16 cellular contexts compared by ENCODE assay signal in genomic region chr5:162768962-162769464, GRCh38.
A peak's percentile ranks its signal among the peaks of the same experiment; 100 is the strongest.
DNase-seq lines count a peak whose midpoint lies in the region; ATAC-seq, FAIRE-seq and TF ChIP-seq lines count a peak whose summit lies in the region.
"Had no signal": no experiment of that assay in that cellular context is flagged by ENCODE, and none has a peak within 500 bp of the region (broad histone marks: within the 10 kb centered on the region; RNA-seq: fewer than 3 reads in every experiment).

No MANE protein-coding gene starts in this region.

- FAIRE-seq in GM12878 (lab: Jason Lieb, UNC), result no peak
- FAIRE-seq: H54, HepG2 had no signal

- H3K9me3 Mint-ChIP-seq in activated naive CD4-positive, alpha-beta T cell treated with anti-CD3 and anti-CD28 coated beads, Interleukin-2, amount 50 U/mL, for 72 hours, result peaks cover 12 to 15% of the 10 kb centered on the region in 2 donors

- peak; percentile 85 for ATAC-seq in GM12878
- no peak for ATAC-seq in GM18519 (IDR thresholded peaks at IDR 0.05; ENCODE audit: low FRiP score, unreplicated experiment)
- ATAC-seq in HG03159 (IDR thresholded peaks at IDR 0.05; ENCODE audit: unreplicated experiment), result no peak
- ATAC-seq in activated naive CD4-positive, alpha-beta T cell treated with anti-CD3 and anti-CD28 coated beads, Interleukin-2, amount 50 U/mL, for 72 hours, result no peak
- ATAC-seq: HepG2 had no signal

- no peak overlapping the region for H3K14ac ChIP-seq in neuronal stem cell (ENCODE audit: low read length)

- H3K18ac ChIP-seq in neuronal stem cell (ENCODE audit: low read length), result no peak overlapping the region

- RAD21 ChIA-PET in GM12878 (lab: Charles Lee; ENCODE audit: unreplicated experiment), result no interaction called here

- H3K9me3 ChIP-seq in GM12878 (replicated peaks; ENCODE audit: control insufficient read depth, insufficient read depth, low read length) (no peaks in the 10 kb centered on the region), neuronal stem cell (replicated peaks in 1 of 2; ENCODE audit: control insufficient read depth in 2 of 2, insufficient read depth in 1 of 2, low read depth in 1 of 2, low read length in 2 of 2) (no peaks in the 10 kb centered on the region)

- intact Hi-C loops in GM12878 (cut with micrococcal nuclease; ENCODE audit: unreplicated experiment), result no loop called here

- H3K27ac Mint-ChIP-seq in activated naive CD4-positive, alpha-beta T cell treated with anti-CD3 and anti-CD28 coated beads, Interleukin-2, amount 50 U/mL, for 72 hours, result no peak overlapping the region
- H3K27ac Mint-ChIP-seq: CD4-positive, CD25-positive, alpha-beta regulatory T cell had no signal

- H3K4me3 ChIP-seq in NB4 (ENCODE audit: low read depth, low read length), result no peak overlapping the region
- H3K4me3 ChIP-seq in GM12878, result no peak overlapping the region
- H3K4me3 ChIP-seq in neuronal stem cell (ENCODE audit: low read length in 2 of 2), result no peak overlapping the region

- no peaks in the 10 kb centered on the region for H4K20me1 ChIP-seq in GM12878 (ENCODE audit: control insufficient read depth, insufficient read depth)

- H3K4me2 ChIP-seq in GM12878 (ENCODE audit: control insufficient read depth, insufficient read depth) (no peak overlapping the region), neuronal stem cell (ENCODE audit: insufficient read depth, low read length, poor library complexity, severe bottlenecking) (no peak overlapping the region)

- H2AFZ ChIP-seq in GM12878 (ENCODE audit: control insufficient read depth, low read depth, low read length) (no peak overlapping the region), neuronal stem cell (ENCODE audit: low read length) (no peak overlapping the region)

- CTCF ChIA-PET in GM12878 (lab: Yijun Ruan, JAX), result no interaction called here

- H4K8ac ChIP-seq in neuronal stem cell (ENCODE audit: low read depth, low read length), result no peak overlapping the region

- in situ Hi-C loops in GM12878 (cut with MboI), result no loop called here

- TF ChIP-seq POLR2A in NB4 (IDR thresholded peaks at IDR 0.05; ENCODE audit: extremely low read depth, insufficient read length), result no peak
- no peak for TF ChIP-seq POLR2A in GM12878 (IDR thresholded peaks at IDR 0.05; ENCODE audit: low read depth, low read length)

- TF ChIP-seq EP300 in GM12878 (IDR thresholded peaks at IDR 0.05; ENCODE audit: borderline replicate concordance in 1 of 2, control insufficient read depth in 1 of 2, low read depth in 2 of 2, low read length in 2 of 2), result no peak

- H2BK120ac ChIP-seq in neuronal stem cell (ENCODE audit: low read depth, low read length), result no peak overlapping the region

- H2AK5ac ChIP-seq in neuronal stem cell (ENCODE audit: low read depth, low read length), result no peak overlapping the region

- no peaks in the 10 kb centered on the region for H3K4me1 ChIP-seq in GM12878 (ENCODE audit: control insufficient read depth, insufficient read depth, low read length)
- no peaks in the 10 kb centered on the region for H3K4me1 ChIP-seq in neuronal stem cell (ENCODE audit: control insufficient read depth in 2 of 2, insufficient read depth in 1 of 2, low read depth in 1 of 2, low read length in 2 of 2)

- no peak overlapping the region for H2BK5ac ChIP-seq in neuronal stem cell (ENCODE audit: low read length)

- WGBS in GM12878 (ENCODE audit: insufficient coverage, insufficient replicate concordance, low lambda C conversion rate, missing lambda C conversion rate), result 10% methylated on average over 4 of the region's 4 CpGs
- no CpG with 5 or more reads among the region's 4 CpGs for WGBS in neuronal stem cell (ENCODE audit: extremely low coverage in 2 of 2, insufficient read length in 2 of 2, insufficient replicate concordance in 1 of 2), 2 donors

- POLR2A ChIA-PET in GM12878 (lab: Charles Lee), result no interaction called here

- H3K79me1 ChIP-seq in neuronal stem cell (ENCODE audit: low read depth, low read length), result no peaks in the 10 kb centered on the region

- H3K9ac ChIP-seq in GM12878 (ENCODE audit: control insufficient read depth, insufficient read depth, low read length) (no peak overlapping the region), neuronal stem cell (ENCODE audit: low read depth, low read length, poor library complexity) (no peak overlapping the region)

- no TSS peak for BruUV-seq in GM12878 (replicated peaks; lab: Mats Ljungman, UMichigan)

- TF ChIP-seq RAD21 in GM12878 (IDR thresholded peaks at IDR 0.05; ENCODE audit: insufficient read depth, low read depth, low read length), result no peak

- no peaks in the 10 kb centered on the region for H3K36me3 Mint-ChIP-seq in activated naive CD4-positive, alpha-beta T cell treated with anti-CD3 and anti-CD28 coated beads, Interleukin-2, amount 50 U/mL, for 72 hours
- H3K36me3 Mint-ChIP-seq: CD4-positive, CD25-positive, alpha-beta regulatory T cell had no signal

- H3K27me3 ChIP-seq in GM12878 (replicated peaks in 1 of 2; ENCODE audit: control insufficient read depth in 2 of 2, insufficient read depth in 2 of 2, low read length in 1 of 2) (no peaks in the 10 kb centered on the region), neuronal stem cell (ENCODE audit: control insufficient read depth in 3 of 3, insufficient read depth in 3 of 3, low read depth in 1 of 3, low read length in 3 of 3) (no peaks in the 10 kb centered on the region)

- H3K23ac ChIP-seq in neuronal stem cell (ENCODE audit: low read depth, low read length, poor library complexity), result no peak overlapping the region

- no peaks in the 10 kb centered on the region for H3K79me2 ChIP-seq in GM12878 (ENCODE audit: control insufficient read depth, insufficient read depth, low read length)

- H3K4ac ChIP-seq in neuronal stem cell (ENCODE audit: low read length), result no peak overlapping the region

- H4K91ac ChIP-seq in neuronal stem cell (ENCODE audit: low read depth, low read length, poor library complexity), result no peak overlapping the region

- no peak overlapping the region for H2BK12ac ChIP-seq in neuronal stem cell (ENCODE audit: low read length)

- no peak for TF ChIP-seq CTCF in NB4 (IDR thresholded peaks at IDR 0.05; ENCODE audit: low read depth, low read length)
- no peak for TF ChIP-seq CTCF in GM12878 (IDR thresholded peaks at IDR 0.05 in 2 of 3, conservative IDR thresholded peaks at IDR 0.05 in 1 of 3; ENCODE audit: control insufficient read depth in 2 of 3, extremely low read depth in 1 of 3, insufficient read depth in 1 of 3, low read depth in 3 of 3, low read length in 3 of 3)

- H3K36me3 ChIP-seq in GM12878 (ENCODE audit: control insufficient read depth in 2 of 2, insufficient read depth in 2 of 2, low read length in 1 of 2), result no peaks in the 10 kb centered on the region
- no peaks in the 10 kb centered on the region for H3K36me3 ChIP-seq in neuronal stem cell (replicated peaks in 1 of 2; ENCODE audit: control insufficient read depth in 2 of 2, insufficient read depth in 2 of 2, low read length in 2 of 2)

- SMC1A ChIA-PET in GM12878 (lab: Charles Lee; ENCODE audit: uncharacterized antibody, unreplicated experiment), result no interaction called here

- H2BK15ac ChIP-seq in neuronal stem cell (ENCODE audit: low read length), result no peak overlapping the region

- H3K27ac ChIP-seq in GM12878 (ENCODE audit: control insufficient read depth, insufficient read depth) (no peak overlapping the region), neuronal stem cell (replicated peaks; ENCODE audit: low read length) (no peak overlapping the region)

- DNase-seq in NCI-H1417 (lab: John Stamatoyannopoulos, UW) (peak in 2 of 3 experiments; percentile 1 to 47), NCI-H1417 treated with DMSO at 0.1 percent for 48 hours (lab: John Stamatoyannopoulos, UW) (no peak), NB4 (ENCODE audit: low read depth) (peak; percentile 3), GM12878 (ENCODE audit: low read depth, low spot score) (peak; percentile 9), neuronal stem cell (ENCODE audit: low spot score) (peak; percentile 20)
- no peak for DNase-seq in activated naive CD4-positive, alpha-beta T cell treated with anti-CD3 and anti-CD28 coated beads, Interleukin-2, amount 50 U/mL, for 72 hours (ENCODE audit: low spot score in 2 of 2)
- DNase-seq: CD4-positive, CD25-positive, alpha-beta regulatory T cell; Karpas-422; MM.1S; NCI-H1436; NCI-H2029 treated with DMSO at 0.1 percent for 48 hours; T-helper 1 cell had no signal

TF ChIP-seq in GM12878, 131 proteins besides CTCF, POLR2A, EP300 and RAD21 (continues in another document):
- TF ChIP-seq NRF1 (conservative IDR thresholded peaks at IDR 0.05; ENCODE audit: low read depth, low read length) (no peak), CHD2 (IDR thresholded peaks at IDR 0.05; ENCODE audit: borderline replicate concordance, low read depth, low read length) (no peak), MEF2B (IDR thresholded peaks at IDR 0.05; ENCODE audit: partially characterized antibody, poor library complexity, severe bottlenecking) (peak; percentile 57), BMI1 (IDR thresholded peaks at IDR 0.05; ENCODE audit: borderline replicate concordance) (peak; percentile 98), ATF7 (IDR thresholded peaks at IDR 0.05; ENCODE audit: low read depth) (0 out of 2 replicates have a peak, but pooled peaks have one; percentile 48)

Comparison
In these comparisons a context has a peak if more than half of its experiments do, and no peak if none do; other contexts are left out.
1. DNase-seq: peak in NCI-H1417 (2 of 3), NB4 (single experiment), GM12878 (single experiment) and neuronal stem cell (single experiment); none in NCI-H1417 treated with DMSO at 0.1 percent for 48 hours (single experiment) and activated naive CD4-positive, alpha-beta T cell treated with anti-CD3 and anti-CD28 coated beads, Interleukin-2, amount 50 U/mL, for 72 hours (0 of 2).